9 cellular contexts compared by ENCODE assay signal in the genomic region with DNA sequence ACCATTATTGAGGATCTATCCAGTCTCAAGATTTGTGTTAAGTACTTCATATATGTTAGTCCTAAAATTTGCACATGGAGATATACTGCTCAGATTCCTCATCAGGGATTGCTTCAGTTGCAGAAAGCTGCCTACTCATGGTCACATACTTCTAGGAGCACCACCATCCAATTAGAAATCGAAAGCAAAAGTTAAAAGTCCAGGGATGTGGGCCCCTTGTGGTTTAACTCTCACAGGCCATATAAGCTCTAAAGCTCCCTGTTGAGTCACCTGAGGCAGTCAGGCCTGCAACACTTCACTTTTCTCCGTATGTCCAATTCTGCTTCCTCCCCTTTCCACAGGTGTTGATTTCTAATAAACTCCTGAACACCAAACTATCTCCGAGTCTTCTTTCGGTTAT.
DNase-seq lines count a peak whose midpoint lies in the region; ATAC-seq, FAIRE-seq and TF ChIP-seq lines count a peak whose summit lies in the region.
"Had no signal": no experiment of that assay in that cellular context is flagged by ENCODE, and none has a peak within 500 bp of the region (broad histone marks: within the 10 kb centered on the region; RNA-seq: fewer than 3 reads in every experiment).

No MANE protein-coding gene starts in this region.

- no peak overlapping the region for H2AFZ ChIP-seq in HepG2 (ENCODE audit: low read length)
- H2AFZ ChIP-seq in neuronal stem cell (ENCODE audit: low read length), result no peak overlapping the region

- H3K4me2 ChIP-seq in HepG2 (ENCODE audit: low read depth, low read length), result peak overlapping the region; percentile 54
- H3K4me2 ChIP-seq in neuronal stem cell (ENCODE audit: insufficient read depth, low read length, poor library complexity, severe bottlenecking), result no peak overlapping the region

- BruUV-seq in HepG2 (replicated peaks; lab: Mats Ljungman, UMichigan), result no TSS peak

- no peak for TF ChIP-seq CTCF in HepG2 (CRISPR knock-in tag; IDR thresholded peaks at IDR 0.05)

- H2BK5ac ChIP-seq in neuronal stem cell (ENCODE audit: low read length), result no peak overlapping the region

- H3K27ac ChIP-seq in HepG2 (ENCODE audit: extremely low read length, insufficient read depth, low read length) (no peak overlapping the region), neuronal stem cell (replicated peaks; ENCODE audit: low read length) (no peak overlapping the region)
- H3K27ac ChIP-seq: 22Rv1 had no signal

- peak overlapping the region in 1 of 3 experiments; percentile 20; a peak in 1 of 6 replicates for H3K4me3 ChIP-seq in HepG2 (replicated peaks in 1 of 3; ENCODE audit: insufficient read depth in 1 of 3, low read depth in 2 of 3, low read length in 3 of 3)
- no peak overlapping the region for H3K4me3 ChIP-seq in neuronal stem cell (ENCODE audit: low read length in 2 of 2)

- CTCF ChIA-PET in HepG2 (lab: Yijun Ruan, JAX; ENCODE audit: low intra/inter-chr PET ratio, low total read pairs), result no interaction called here

- DNase-seq in DMS79 treated with DMSO at 0.1 percent for 48 hours (lab: John Stamatoyannopoulos, UW), result peak; percentile 12
- no peak for DNase-seq in DMS79 (lab: John Stamatoyannopoulos, UW)
- peak; percentile 37 for DNase-seq in HuH-7 (ENCODE audit: low spot score)
- peak; percentile 11 for DNase-seq in activated T-cell treated with anti-CD3 and anti-CD28 coated beads for 4 hours
- peak; percentile 71 for DNase-seq in HepG2 (ENCODE audit: low spot score)
- no peak for DNase-seq in neuronal stem cell (ENCODE audit: low spot score)
- DNase-seq in amygdala (lab: John Stamatoyannopoulos, UW), result no peak

- H3K14ac ChIP-seq in neuronal stem cell (ENCODE audit: low read length), result no peak overlapping the region

- H3K4ac ChIP-seq in neuronal stem cell (ENCODE audit: low read length), result no peak overlapping the region

- H2BK120ac ChIP-seq in neuronal stem cell (ENCODE audit: low read depth, low read length), result no peak overlapping the region

- H3K79me1 ChIP-seq in neuronal stem cell (ENCODE audit: low read depth, low read length), result no peaks in the 10 kb centered on the region

- intact Hi-C loops in HepG2 (cut with micrococcal nuclease; ENCODE audit: unreplicated experiment), result no loop called here

- no peaks in the 10 kb centered on the region for H3K9me3 ChIP-seq in HepG2 (ENCODE audit: low read length)
- H3K9me3 ChIP-seq in neuronal stem cell (replicated peaks in 1 of 2; ENCODE audit: control insufficient read depth in 2 of 2, insufficient read depth in 1 of 2, low read depth in 1 of 2, low read length in 2 of 2), result no peaks in the 10 kb centered on the region

- ATAC-seq in GM21825 (IDR thresholded peaks at IDR 0.05; ENCODE audit: unreplicated experiment), result peak; percentile 92
- ATAC-seq in HepG2, result peak; percentile 98

- H3K9ac ChIP-seq in HepG2 (ENCODE audit: insufficient read depth, low read depth, low read length) (no peak overlapping the region), neuronal stem cell (ENCODE audit: low read depth, low read length, poor library complexity) (no peak overlapping the region)

- WGBS in HepG2 (ENCODE audit: low lambda C conversion rate), result 41% methylated on average over 4 of the region's 4 CpGs
- WGBS in neuronal stem cell (ENCODE audit: extremely low coverage in 2 of 2, insufficient read length in 2 of 2, insufficient replicate concordance in 1 of 2), 2 donors, result no CpG with 5 or more reads among the region's 4 CpGs

- POLR2A ChIA-PET in HepG2 (lab: Yijun Ruan, JAX), result no interaction called here

- peaks cover 1 to 32% of the 10 kb centered on the region in 2 experiments for H3K36me3 ChIP-seq in HepG2 (replicated peaks in 1 of 2; ENCODE audit: control insufficient read depth in 1 of 2, insufficient read depth in 2 of 2, low read length in 2 of 2)
- H3K36me3 ChIP-seq in neuronal stem cell (replicated peaks in 1 of 2; ENCODE audit: control insufficient read depth in 2 of 2, insufficient read depth in 2 of 2, low read length in 2 of 2), result peaks cover 0 to 14% of the 10 kb centered on the region in 2 donors

- TF ChIP-seq RAD21 in HepG2 (CRISPR knock-in tag; IDR thresholded peaks at IDR 0.05), result no peak

- H3K27me3 ChIP-seq in HepG2 (ENCODE audit: control insufficient read depth in 1 of 2, insufficient read depth in 2 of 2, low read length in 2 of 2) (no peaks in the 10 kb centered on the region), neuronal stem cell (ENCODE audit: control insufficient read depth in 3 of 3, insufficient read depth in 3 of 3, low read depth in 1 of 3, low read length in 3 of 3) (no peaks in the 10 kb centered on the region)

- no peak overlapping the region for H3K23ac ChIP-seq in neuronal stem cell (ENCODE audit: low read depth, low read length, poor library complexity)

- no peaks in the 10 kb centered on the region for H4K20me1 ChIP-seq in HepG2 (ENCODE audit: insufficient read depth, low read length)

- no peak overlapping the region for H3K18ac ChIP-seq in neuronal stem cell (ENCODE audit: low read length)

- H2AK5ac ChIP-seq in neuronal stem cell (ENCODE audit: low read depth, low read length), result no peak overlapping the region

- no peak overlapping the region for H2BK12ac ChIP-seq in neuronal stem cell (ENCODE audit: low read length)

- TF ChIP-seq EP300 in HepG2 (IDR thresholded peaks at IDR 0.05; ENCODE audit: low read depth in 2 of 2, low read length in 2 of 2), result no peak
- TF ChIP-seq EP300 in HepG2 (CRISPR knock-in tag; IDR thresholded peaks at IDR 0.05; ENCODE audit: borderline replicate concordance), result no peak

- no peaks in the 10 kb centered on the region for H3K79me2 ChIP-seq in HepG2 (ENCODE audit: insufficient read depth, low read length)

- H4K91ac ChIP-seq in neuronal stem cell (ENCODE audit: low read depth, low read length, poor library complexity), result no peak overlapping the region

- no peak overlapping the region for H2BK15ac ChIP-seq in neuronal stem cell (ENCODE audit: low read length)

- in situ Hi-C loops in HepG2 (cut with HindIII; ENCODE audit: extremely low pct_ligation_motif_present, low pct_unique_long_range_greater_than_20kb), result no loop called here

- FAIRE-seq in HepG2 (lab: Jason Lieb, UNC), result peak; percentile 60

- H4K8ac ChIP-seq in neuronal stem cell (ENCODE audit: low read depth, low read length), result no peak overlapping the region

- no peak for TF ChIP-seq POLR2A in HepG2 (IDR thresholded peaks at IDR 0.05; ENCODE audit: insufficient read depth in 1 of 2, low read depth in 2 of 2, low read length in 2 of 2)

- H3K4me1 ChIP-seq in HepG2 (ENCODE audit: insufficient read depth, low read length), result peaks cover 11% of the 10 kb centered on the region
- peaks cover 0 to 1% of the 10 kb centered on the region in 2 donors for H3K4me1 ChIP-seq in neuronal stem cell (ENCODE audit: control insufficient read depth in 2 of 2, insufficient read depth in 1 of 2, low read depth in 1 of 2, low read length in 2 of 2)

TF ChIP-seq in HepG2, 621 proteins besides CTCF, POLR2A, EP300 and RAD21 (continues in another document):
- TF ChIP-seq MBNL3 (CRISPR knock-in tag; conservative IDR thresholded peaks at IDR 0.05), result no peak
- TF ChIP-seq, protein P1, sequence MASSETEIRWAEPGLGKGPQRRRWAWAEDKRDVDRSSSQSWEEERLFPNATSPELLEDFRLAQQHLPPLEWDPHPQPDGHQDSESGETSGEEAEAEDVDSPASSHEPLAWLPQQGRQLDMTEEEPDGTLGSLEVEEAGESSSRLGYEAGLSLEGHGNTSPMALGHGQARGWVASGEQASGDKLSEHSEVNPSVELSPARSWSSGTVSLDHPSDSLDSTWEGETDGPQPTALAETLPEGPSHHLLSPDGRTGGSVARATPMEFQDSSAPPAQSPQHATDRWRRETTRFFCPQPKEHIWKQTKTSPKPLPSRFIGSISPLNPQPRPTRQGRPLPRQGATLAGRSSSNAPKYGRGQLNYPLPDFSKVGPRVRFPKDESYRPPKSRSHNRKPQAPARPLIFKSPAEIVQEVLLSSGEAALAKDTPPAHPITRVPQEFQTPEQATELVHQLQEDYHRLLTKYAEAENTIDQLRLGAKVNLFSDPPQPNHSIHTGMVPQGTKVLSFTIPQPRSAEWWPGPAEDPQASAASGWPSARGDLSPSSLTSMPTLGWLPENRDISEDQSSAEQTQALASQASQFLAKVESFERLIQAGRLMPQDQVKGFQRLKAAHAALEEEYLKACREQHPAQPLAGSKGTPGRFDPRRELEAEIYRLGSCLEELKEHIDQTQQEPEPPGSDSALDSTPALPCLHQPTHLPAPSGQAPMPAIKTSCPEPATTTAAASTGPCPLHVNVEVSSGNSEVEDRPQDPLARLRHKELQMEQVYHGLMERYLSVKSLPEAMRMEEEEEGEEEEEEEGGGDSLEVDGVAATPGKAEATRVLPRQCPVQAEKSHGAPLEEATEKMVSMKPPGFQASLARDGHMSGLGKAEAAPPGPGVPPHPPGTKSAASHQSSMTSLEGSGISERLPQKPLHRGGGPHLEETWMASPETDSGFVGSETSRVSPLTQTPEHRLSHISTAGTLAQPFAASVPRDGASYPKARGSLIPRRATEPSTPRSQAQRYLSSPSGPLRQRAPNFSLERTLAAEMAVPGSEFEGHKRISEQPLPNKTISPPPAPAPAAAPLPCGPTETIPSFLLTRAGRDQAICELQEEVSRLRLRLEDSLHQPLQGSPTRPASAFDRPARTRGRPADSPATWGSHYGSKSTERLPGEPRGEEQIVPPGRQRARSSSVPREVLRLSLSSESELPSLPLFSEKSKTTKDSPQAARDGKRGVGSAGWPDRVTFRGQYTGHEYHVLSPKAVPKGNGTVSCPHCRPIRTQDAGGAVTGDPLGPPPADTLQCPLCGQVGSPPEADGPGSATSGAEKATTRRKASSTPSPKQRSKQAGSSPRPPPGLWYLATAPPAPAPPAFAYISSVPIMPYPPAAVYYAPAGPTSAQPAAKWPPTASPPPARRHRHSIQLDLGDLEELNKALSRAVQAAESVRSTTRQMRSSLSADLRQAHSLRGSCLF (CRISPR knock-in tag; IDR thresholded peaks at IDR 0.05; ENCODE audit: borderline replicate concordance), result no peak
- no peak for TF ChIP-seq UBTF (CRISPR knock-in tag; IDR thresholded peaks at IDR 0.05)
- TF ChIP-seq SCMH1 (CRISPR knock-in tag; IDR thresholded peaks at IDR 0.05; ENCODE audit: borderline replicate concordance), result no peak

Comparison
In these comparisons a context has a peak if more than half of its experiments do, and no peak if none do; other contexts are left out.
1. DNase-seq: peak in DMS79 treated with DMSO at 0.1 percent for 48 hours (single experiment), HuH-7 (single experiment), activated T-cell treated with anti-CD3 and anti-CD28 coated beads for 4 hours (single experiment) and HepG2 (single experiment); none in DMS79 (single experiment), neuronal stem cell (single experiment) and amygdala (0 of 56).